8 cellular contexts compared by ENCODE assay signal in the genomic region with DNA sequence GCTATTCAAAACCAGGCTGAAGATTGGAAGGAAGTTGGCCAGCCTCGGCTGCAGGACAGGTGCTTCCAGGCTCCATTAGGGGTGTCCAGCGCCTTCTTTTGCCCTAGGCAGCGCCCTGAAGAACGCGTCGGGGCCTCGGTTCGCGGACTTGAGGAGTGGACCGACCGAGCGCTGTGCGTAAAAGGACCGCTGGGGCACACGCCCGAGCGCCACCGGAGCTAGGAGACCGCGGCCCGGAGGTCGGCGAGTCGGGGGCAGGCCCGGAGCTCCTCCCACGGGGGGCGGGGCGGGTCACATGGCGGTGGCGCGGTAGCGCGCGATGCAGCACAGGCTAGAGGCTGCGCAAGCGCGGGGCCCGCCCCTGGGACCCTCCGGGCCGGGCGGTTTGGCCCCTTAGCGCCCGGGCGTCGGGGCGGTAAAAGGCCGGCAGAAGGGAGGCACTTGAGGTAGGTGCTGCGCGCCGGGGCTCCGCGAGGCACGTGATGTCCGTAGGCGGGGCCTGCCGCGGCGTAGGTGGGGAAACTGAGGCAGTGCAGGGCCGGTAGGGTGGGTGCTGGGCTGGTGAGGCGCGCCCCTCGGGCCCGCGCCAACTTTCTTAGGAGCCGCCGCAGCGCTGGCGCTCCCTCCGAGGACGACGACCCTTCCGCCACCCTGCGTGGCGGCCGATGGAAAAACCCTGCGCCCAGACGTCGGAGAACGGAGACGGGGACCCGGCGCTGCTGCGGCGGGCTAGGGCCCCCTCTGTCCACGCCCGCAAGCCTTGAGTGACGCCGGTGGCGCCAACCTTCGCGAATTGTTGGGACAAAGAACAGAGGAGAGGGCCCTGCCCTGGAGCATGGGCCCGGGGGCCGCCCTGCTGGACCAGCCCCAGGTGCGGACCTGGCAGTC. TPM values are rescaled to one million over a fixed set of nuclear protein-coding genes. Genes with fewer than 3 reads are reported as not detected.
A peak's percentile ranks its signal among the peaks of the same experiment; 100 is the strongest.
DNase-seq lines count a peak whose midpoint lies in the region; ATAC-seq and TF ChIP-seq lines count a peak whose summit lies in the region.

A gene with protein sequence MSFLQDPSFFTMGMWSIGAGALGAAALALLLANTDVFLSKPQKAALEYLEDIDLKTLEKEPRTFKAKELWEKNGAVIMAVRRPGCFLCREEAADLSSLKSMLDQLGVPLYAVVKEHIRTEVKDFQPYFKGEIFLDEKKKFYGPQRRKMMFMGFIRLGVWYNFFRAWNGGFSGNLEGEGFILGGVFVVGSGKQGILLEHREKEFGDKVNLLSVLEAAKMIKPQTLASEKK (plus strand): TSS at position 354 of the 888 bp plus-strand sequence. CDS start 11,917 bp downstream, outside the sequence.

- H3K4me3 ChIP-seq in hepatocyte = peak within 1 kb of the TSS; percentile 95
- H3K4me3 ChIP-seq in retinal pigment epithelial cell (ENCODE audit: low read length) = peak within 1 kb of the TSS; percentile 75

- DNase-seq in G401 (ENCODE audit: low spot score) (peak; percentile 41), LoVo (ENCODE audit: low spot score) (peak; percentile 52), T-helper 17 cell (peak; percentile 65 to 68 (median 66)), anterior cingulate cortex (lab: John Stamatoyannopoulos, UW) (peak in 57 of 58 donors; percentile 38 to 92 (median 78)), hepatocyte (ENCODE audit: low spot score) (peak; percentile 94), retinal pigment epithelial cell (ENCODE audit: low read depth) (no peak), GF-D8 (lab: John Stamatoyannopoulos, UW) (no peak)

- TF ChIP-seq CTCF in hepatocyte (IDR thresholded peaks at IDR 0.05; ENCODE audit: poor library complexity) (no peak), retinal pigment epithelial cell (conservative IDR thresholded peaks at IDR 0.05; ENCODE audit: low read depth, low read length) (no peak)

- H4K20me1 ChIP-seq in hepatocyte (ENCODE audit: insufficient read depth, poor library complexity, severe bottlenecking) = no peaks in the 10 kb centered on the region

- no peaks in the 10 kb centered on the region for H3K36me3 ChIP-seq in hepatocyte (replicated peaks; ENCODE audit: insufficient read depth, low read depth)

- H3K4me1 Mint-ChIP-seq in T-helper 17 cell = peaks cover 18% of the 10 kb centered on the region

- under 1% methylated on average over 87 of the region's 94 CpGs for whole genome bisulfite sequencing in hepatocyte (ENCODE audit: low lambda C conversion rate, missing lambda C conversion rate)

- H2AFZ ChIP-seq in hepatocyte = peak within 1 kb of the TSS; percentile 94

- no peaks in the 10 kb centered on the region for H3K9me2 ChIP-seq in hepatocyte (replicated peaks; ENCODE audit: insufficient read depth)

- H3K27me3 ChIP-seq in hepatocyte = no peaks in the 10 kb centered on the region

- no peaks in the 10 kb centered on the region for H3K36me3 Mint-ChIP-seq in T-helper 17 cell (ENCODE audit: low read depth)

- H3K4me3 Mint-ChIP-seq in T-helper 17 cell = peak within 1 kb of the TSS; percentile 95

- in situ Hi-C loops in G401 (cut with HindIII; ENCODE audit: low sequenced_read_pairs) = no loop called here

- H3K27me3 Mint-ChIP-seq in T-helper 17 cell = peaks cover 8% of the 10 kb centered on the region

- peaks cover 42% of the 10 kb centered on the region for H3K4me1 ChIP-seq in hepatocyte (ENCODE audit: insufficient read depth)

- H3K27ac ChIP-seq in hepatocyte = peak within 1 kb of the TSS; percentile 94

- peaks cover 49% of the 10 kb centered on the region for H3K79me2 ChIP-seq in hepatocyte

- H3K4me2 ChIP-seq in hepatocyte = peak within 1 kb of the TSS; percentile 86

- H3K9me3 ChIP-seq in T-helper 17 cell (ENCODE audit: control insufficient read depth, low read length, poor library complexity, severe bottlenecking) (no peaks in the 10 kb centered on the region), hepatocyte (ENCODE audit: low read depth) (no peaks in the 10 kb centered on the region)

- peak within 1 kb of the TSS; percentile 86 for H3K27ac Mint-ChIP-seq in T-helper 17 cell

- ATAC-seq in GM21825 (IDR thresholded peaks at IDR 0.05; ENCODE audit: unreplicated experiment) (peak; percentile 95), T-helper 17 cell (peak; percentile 98)

RNA-seq across cellular contexts. Expression of the gene that starts here (rescaled TPM):
- total RNA-seq in G401 (2014; rRNA removed; shearing (Covaris generic)) = 61.2 and 65.0 TPM in 2 replicates
- total RNA-seq in T-helper 17 cell (1 to 10 TPM in 1 of 2 donors, under 1 TPM in 1; 0.94 to 1.5 TPM), hepatocyte (159 and 166 TPM in 2 replicates)
- polyA plus RNA-seq in hepatocyte = 214 and 222 TPM in 2 replicates

Comparison
In these comparisons a context has a peak if more than half of its experiments do, and no peak if none do; other contexts are left out.
1. RNA of the gene that starts here (total RNA-seq): 159 to 166 TPM in hepatocyte and 61.2 to 65.0 TPM in G401; 0.94 to 1.5 TPM in T-helper 17 cell; every median in the first group is over 10 times any median in the second.
2. DNase-seq: peak in G401 (single experiment), LoVo (single experiment), T-helper 17 cell (3 of 3), anterior cingulate cortex (57 of 58) and hepatocyte (single experiment); none in retinal pigment epithelial cell (single experiment) and GF-D8 (single experiment).